In the genomic region with DNA sequence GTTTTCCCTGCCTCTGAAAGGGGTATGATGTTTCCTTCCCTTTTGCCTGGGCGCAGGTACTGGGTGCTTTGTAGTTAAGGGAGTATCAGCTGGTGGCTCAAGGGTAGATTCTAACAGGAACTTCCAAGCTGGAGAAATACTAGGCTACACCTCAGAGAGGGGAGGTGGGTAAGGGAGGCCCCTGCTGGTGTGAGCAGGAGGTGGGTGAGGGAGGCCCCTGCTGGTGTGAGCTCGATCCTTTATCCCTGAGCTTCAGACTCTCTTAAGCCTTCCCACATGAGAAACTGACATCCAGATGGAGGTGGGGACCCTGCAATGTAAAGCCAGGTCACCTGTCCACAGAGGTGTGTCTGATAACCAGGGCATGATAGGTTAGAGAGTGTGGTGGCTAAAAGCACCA, we compare ENCODE assay signal across 1 cellular context.
TF ChIP-seq lines count a peak whose summit lies in the region.

No MANE protein-coding gene starts in this region.

TF ChIP-seq in GM23338, 12 proteins besides CTCF, POLR2A, EP300 and RAD21 (continued from another document):
- TF ChIP-seq, protein P1, sequence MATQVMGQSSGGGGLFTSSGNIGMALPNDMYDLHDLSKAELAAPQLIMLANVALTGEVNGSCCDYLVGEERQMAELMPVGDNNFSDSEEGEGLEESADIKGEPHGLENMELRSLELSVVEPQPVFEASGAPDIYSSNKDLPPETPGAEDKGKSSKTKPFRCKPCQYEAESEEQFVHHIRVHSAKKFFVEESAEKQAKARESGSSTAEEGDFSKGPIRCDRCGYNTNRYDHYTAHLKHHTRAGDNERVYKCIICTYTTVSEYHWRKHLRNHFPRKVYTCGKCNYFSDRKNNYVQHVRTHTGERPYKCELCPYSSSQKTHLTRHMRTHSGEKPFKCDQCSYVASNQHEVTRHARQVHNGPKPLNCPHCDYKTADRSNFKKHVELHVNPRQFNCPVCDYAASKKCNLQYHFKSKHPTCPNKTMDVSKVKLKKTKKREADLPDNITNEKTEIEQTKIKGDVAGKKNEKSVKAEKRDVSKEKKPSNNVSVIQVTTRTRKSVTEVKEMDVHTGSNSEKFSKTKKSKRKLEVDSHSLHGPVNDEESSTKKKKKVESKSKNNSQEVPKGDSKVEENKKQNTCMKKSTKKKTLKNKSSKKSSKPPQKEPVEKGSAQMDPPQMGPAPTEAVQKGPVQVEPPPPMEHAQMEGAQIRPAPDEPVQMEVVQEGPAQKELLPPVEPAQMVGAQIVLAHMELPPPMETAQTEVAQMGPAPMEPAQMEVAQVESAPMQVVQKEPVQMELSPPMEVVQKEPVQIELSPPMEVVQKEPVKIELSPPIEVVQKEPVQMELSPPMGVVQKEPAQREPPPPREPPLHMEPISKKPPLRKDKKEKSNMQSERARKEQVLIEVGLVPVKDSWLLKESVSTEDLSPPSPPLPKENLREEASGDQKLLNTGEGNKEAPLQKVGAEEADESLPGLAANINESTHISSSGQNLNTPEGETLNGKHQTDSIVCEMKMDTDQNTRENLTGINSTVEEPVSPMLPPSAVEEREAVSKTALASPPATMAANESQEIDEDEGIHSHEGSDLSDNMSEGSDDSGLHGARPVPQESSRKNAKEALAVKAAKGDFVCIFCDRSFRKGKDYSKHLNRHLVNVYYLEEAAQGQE (IDR thresholded peaks at IDR 0.05; ENCODE audit: unreplicated experiment), result no peak
TF ChIP-seq in GM23338: peak in this region for 0.
